ENCODE assay signal across 9 cellular contexts in the genomic region with DNA sequence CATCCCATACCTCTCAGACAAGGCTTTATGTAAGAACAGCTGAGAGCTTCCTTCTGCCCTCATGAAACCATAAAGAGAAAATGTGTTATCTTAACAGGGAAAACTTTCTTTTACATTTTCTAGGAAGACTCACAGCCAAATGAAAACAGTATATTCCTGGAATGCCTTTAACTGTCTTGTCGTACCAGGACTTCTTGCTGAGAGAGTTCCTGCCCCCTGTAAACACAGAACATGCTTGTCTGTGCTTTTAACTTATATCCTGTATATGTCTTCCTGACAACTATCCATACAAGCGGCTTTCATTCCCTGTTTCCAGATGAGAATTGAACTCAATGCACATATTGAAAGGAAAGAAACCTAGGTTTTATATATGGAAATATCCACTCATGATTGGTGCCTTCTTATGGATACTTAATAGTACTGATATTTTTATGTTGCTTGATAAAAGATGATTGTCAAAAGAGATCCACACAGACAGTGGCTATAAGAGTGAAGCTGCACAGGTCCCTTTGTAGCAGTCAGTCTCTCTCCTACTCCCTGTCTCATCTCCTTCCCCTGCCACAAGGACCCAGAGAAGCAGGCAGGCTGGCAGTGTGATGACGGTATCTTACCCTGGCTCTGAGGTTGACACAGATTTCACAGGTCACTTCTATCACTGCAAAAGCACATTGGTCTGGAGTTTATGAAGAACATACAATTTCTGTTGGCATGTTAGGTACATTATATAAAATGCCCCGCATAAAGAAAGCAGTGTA.
DNase-seq lines count a peak whose midpoint lies in the region; ATAC-seq and TF ChIP-seq lines count a peak whose summit lies in the region.
"Had no signal": no experiment of that assay in that cellular context is flagged by ENCODE, and none has a peak within 500 bp of the region (broad histone marks: within the 10 kb centered on the region; RNA-seq: fewer than 3 reads in every experiment).

No MANE protein-coding gene starts in this region.

- H3K27ac ChIP-seq in Panc1 (ENCODE audit: low read length): peak overlapping the region; percentile 90
- H3K27ac ChIP-seq in OCI-LY7 (ENCODE audit: low read depth, low read length, poor library complexity, severe bottlenecking): no peak overlapping the region
- H3K27ac ChIP-seq: parathyroid adenoma had no signal

- no peaks in the 10 kb centered on the region for H3K9me3 ChIP-seq in Panc1 (ENCODE audit: control insufficient read depth, insufficient read depth, low read depth, low read length)
- H3K9me3 ChIP-seq in OCI-LY7 (ENCODE audit: low read length): no peaks in the 10 kb centered on the region

- peak overlapping the region; percentile 89 for H3K27ac Mint-ChIP-seq in activated naive CD4-positive, alpha-beta T cell treated with anti-CD3 and anti-CD28 coated beads for 36 hours

- POLR2A ChIA-PET in Panc1 (lab: Charles Lee): no interaction called here
- POLR2A ChIA-PET in OCI-LY7 (lab: Charles Lee): no interaction called here

- TF ChIP-seq CTCF in Panc1 (IDR thresholded peaks at IDR 0.05): no peak
- TF ChIP-seq CTCF in OCI-LY7 (conservative IDR thresholded peaks at IDR 0.05; ENCODE audit: low read length): no peak

- H3K4me3 Mint-ChIP-seq in activated naive CD4-positive, alpha-beta T cell treated with anti-CD3 and anti-CD28 coated beads for 36 hours: peak overlapping the region; percentile 69

- H3K9me2 ChIP-seq in OCI-LY7 (ENCODE audit: insufficient read depth, low read length): no peaks in the 10 kb centered on the region

- H3K4me1 Mint-ChIP-seq in activated naive CD4-positive, alpha-beta T cell treated with anti-CD3 and anti-CD28 coated beads for 36 hours (ENCODE audit: low read depth): peaks cover 46% of the 10 kb centered on the region

- no peaks in the 10 kb centered on the region for H4K20me1 ChIP-seq in OCI-LY7 (ENCODE audit: insufficient read depth, low read length)

- H3K27me3 Mint-ChIP-seq in activated naive CD4-positive, alpha-beta T cell treated with anti-CD3 and anti-CD28 coated beads for 36 hours (ENCODE audit: low read depth): no peaks in the 10 kb centered on the region

- H3K4me1 ChIP-seq in Panc1 (ENCODE audit: control insufficient read depth, insufficient read depth, low read length) (peaks cover 23% of the 10 kb centered on the region), OCI-LY7 (ENCODE audit: insufficient read depth, low read length, poor library complexity, severe bottlenecking) (no peaks in the 10 kb centered on the region)
- H3K4me1 ChIP-seq: parathyroid adenoma had no signal

- BruUV-seq in Panc1 (replicated peaks; lab: Mats Ljungman, UMichigan): no TSS peak
- no TSS peak for BruUV-seq in OCI-LY7 (replicated peaks; lab: Mats Ljungman, UMichigan)

- DNase-seq in Panc1 (ENCODE audit: low read depth, low spot score): peak; percentile 39
- peak; percentile 38 for DNase-seq in activated naive CD4-positive, alpha-beta T cell treated with anti-CD3 and anti-CD28 coated beads for 36 hours
- DNase-seq in middle frontal gyrus (ENCODE audit: extremely low spot score, low spot score): peak; percentile 24
- DNase-seq in NCI-H187 treated with DMSO at 0.1 percent for 48 hours (lab: John Stamatoyannopoulos, UW): no peak
- DNase-seq in KBM-7: no peak
- DNase-seq in OCI-LY7 (ENCODE audit: low spot score): no peak

- intact Hi-C loops in Panc1 (cut with micrococcal nuclease; ENCODE audit: unreplicated experiment): no loop called here
- intact Hi-C loops in activated naive CD4-positive, alpha-beta T cell treated with anti-CD3 and anti-CD28 coated beads for 36 hours (cut with micrococcal nuclease): loop anchor here (1.0 to 5.0 kb wide), 15 partner anchors 27 to 708 kb away; a partner anchor contains a TSS
- intact Hi-C loops in OCI-LY7 (cut with micrococcal nuclease; ENCODE audit: unreplicated experiment): no loop called here

- no peaks in the 10 kb centered on the region for H3K36me3 Mint-ChIP-seq in activated naive CD4-positive, alpha-beta T cell treated with anti-CD3 and anti-CD28 coated beads for 36 hours (ENCODE audit: low read depth)

- H3K9me3 Mint-ChIP-seq in activated naive CD4-positive, alpha-beta T cell treated with anti-CD3 and anti-CD28 coated beads for 36 hours: no peaks in the 10 kb centered on the region

- no peaks in the 10 kb centered on the region for H3K36me3 ChIP-seq in Panc1 (ENCODE audit: control insufficient read depth, insufficient read depth, low read length)
- no peaks in the 10 kb centered on the region for H3K36me3 ChIP-seq in OCI-LY7 (ENCODE audit: insufficient read depth, low read length)

- H3K27me3 ChIP-seq in Panc1 (ENCODE audit: control insufficient read depth, insufficient read depth, low read length): no peaks in the 10 kb centered on the region

- no peak overlapping the region for H3K4me2 ChIP-seq in OCI-LY7 (ENCODE audit: low read length)

- ATAC-seq in GM18505 (IDR thresholded peaks at IDR 0.05; ENCODE audit: unreplicated experiment) (peak; percentile 50), HG02840 (IDR thresholded peaks at IDR 0.05; ENCODE audit: low FRiP score, unreplicated experiment) (peak; percentile 45), Panc1 (peak; percentile 87)

- H3K79me2 ChIP-seq in OCI-LY7 (ENCODE audit: insufficient read depth, low read depth, low read length): no peaks in the 10 kb centered on the region
- H3K79me2 ChIP-seq: parathyroid adenoma had no signal

- H2AFZ ChIP-seq in OCI-LY7 (ENCODE audit: low read length): no peak overlapping the region
- H2AFZ ChIP-seq: parathyroid adenoma had no signal

- H3K4me3 ChIP-seq in Panc1 (ENCODE audit: low read depth in 2 of 2, low read length in 2 of 2): peak overlapping the region in 1 of 2 experiments; percentile 37; a peak in 2 of 4 replicates
- H3K4me3 ChIP-seq in OCI-LY7 (ENCODE audit: low read depth, low read length, poor library complexity, severe bottlenecking): no peak overlapping the region

- peak; percentile 37 for TF ChIP-seq POLR2A in GM18505 (IDR thresholded peaks at IDR 0.05; ENCODE audit: borderline replicate concordance, extremely low read depth, insufficient read depth, insufficient read length)

- in situ Hi-C loops in Panc1 (cut with HindIII; ENCODE audit: low pct_unique_long_range_greater_than_20kb, low sequenced_read_pairs): no loop called here
- in situ Hi-C loops in KBM-7 (cut with MboI; ENCODE audit: low pct_unique_long_range_greater_than_20kb, low sequenced_read_pairs): no loop called here

- CTCF ChIA-PET in Panc1 (lab: Charles Lee) (no interaction called here), OCI-LY7 (lab: Charles Lee; ENCODE audit: unreplicated experiment) (no interaction called here)
- CTCF ChIA-PET in activated naive CD4-positive, alpha-beta T cell treated with anti-CD3 and anti-CD28 coated beads for 36 hours (lab: Charles Lee): interaction anchor here (1.0 to 1.1 kb wide), 2 partner anchors 60 to 225 kb away, joined by 3 read pairs; no protein-coding TSS in a partner anchor

Comparison
In these comparisons a context has a peak if more than half of its experiments do, and no peak if none do; other contexts are left out.
1. DNase-seq: peak in Panc1 (single experiment), activated naive CD4-positive, alpha-beta T cell treated with anti-CD3 and anti-CD28 coated beads for 36 hours (single experiment) and middle frontal gyrus (single experiment); none in NCI-H187 treated with DMSO at 0.1 percent for 48 hours (single experiment), KBM-7 (single experiment) and OCI-LY7 (single experiment).
2. Peak in every context shown above with its lines, with median percentiles within 50 percentile points of each other: ATAC-seq.